Comparison of ENCODE assay signal across 9 cellular contexts in the genomic region with DNA sequence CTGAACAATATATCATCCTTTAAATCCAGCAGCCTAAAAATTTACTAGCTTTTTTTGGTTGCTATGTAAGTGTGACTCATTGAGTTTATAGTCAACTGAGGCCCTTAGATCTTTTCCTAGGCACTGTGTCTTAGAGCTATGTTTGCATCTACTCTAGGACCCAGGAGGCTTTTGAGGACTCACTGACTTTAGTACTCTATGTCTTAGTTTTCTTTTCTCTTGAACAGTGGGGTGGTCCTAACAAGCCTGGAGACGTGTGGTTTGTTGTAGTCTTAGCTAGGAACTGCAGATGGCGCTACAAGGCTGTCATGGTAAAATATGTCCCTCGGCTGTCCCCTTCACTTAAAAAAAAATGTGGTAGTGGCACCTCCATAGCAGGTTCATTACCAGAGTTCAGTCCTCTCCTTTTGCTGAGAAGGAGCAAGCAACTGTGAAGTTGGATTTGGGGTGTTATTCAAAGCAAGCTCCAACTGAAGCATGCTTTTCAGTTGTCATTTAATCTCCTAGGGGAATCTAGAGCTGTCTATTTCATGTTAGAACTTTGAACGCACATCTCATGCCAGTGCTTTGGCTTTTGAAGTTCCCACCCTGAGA. TPM values are rescaled to one million over a fixed set of nuclear protein-coding genes. Genes with fewer than 3 reads are reported as not detected.
DNase-seq lines count a peak whose midpoint lies in the region; ATAC-seq and TF ChIP-seq lines count a peak whose summit lies in the region.
"Had no signal": no experiment of that assay in that cellular context is flagged by ENCODE, and none has a peak within 500 bp of the region (broad histone marks: within the 10 kb centered on the region; RNA-seq: fewer than 3 reads in every experiment).

No MANE protein-coding gene starts in this region.

- peak; percentile 89 for TF ChIP-seq CTCF in neural progenitor cell (IDR thresholded peaks at IDR 0.05)

- no peaks in the 10 kb centered on the region for H3K9me3 Mint-ChIP-seq in activated CD8-positive, alpha-beta T cell treated with anti-CD3 and anti-CD28 coated beads, Interleukin-2, amount 10 ng/mL, durations not matched to agents 7 days and 5 days (ENCODE audit: insufficient read depth)
- no peaks in the 10 kb centered on the region for H3K9me3 Mint-ChIP-seq in neural progenitor cell

- no peak overlapping the region for H3K9ac ChIP-seq in neural progenitor cell
- H3K9ac ChIP-seq: BLaER1 had no signal

- H3K4me1 ChIP-seq in neural progenitor cell, result no peaks in the 10 kb centered on the region
- H3K4me1 ChIP-seq: BLaER1 had no signal

- POLR2A ChIA-PET in activated CD8-positive, alpha-beta T cell treated with anti-CD3 and anti-CD28 coated beads, Interleukin-2, amount 10 ng/mL, durations not matched to agents 7 days and 5 days (lab: Charles Lee), result interaction anchor here (0.5 to 2.2 kb wide), 5 partner anchors 9 to 231 kb away, joined by 3 to 11 read pairs (median 4); a partner anchor contains a TSS

- no peak overlapping the region for H3K4me2 ChIP-seq in neural progenitor cell
- H3K4me2 ChIP-seq: BLaER1 had no signal

- ATAC-seq in activated CD8-positive, alpha-beta T cell treated with anti-CD3 and anti-CD28 coated beads, Interleukin-2, amount 10 ng/mL, durations not matched to agents 7 days and 5 days, result peak; percentile 90

- no peaks in the 10 kb centered on the region for H4K20me1 ChIP-seq in neural progenitor cell (ENCODE audit: low read depth)
- H4K20me1 ChIP-seq: BLaER1 had no signal

- peak; percentile 21 for DNase-seq in NK-92 treated with Interleukin-12 subunit alpha and Interleukin-12 subunit beta, amount 100 ng/mL, for 24 hours (lab: John Stamatoyannopoulos, UW)
- DNase-seq in NK-92 (lab: John Stamatoyannopoulos, UW; ENCODE audit: unreplicated experiment) (no peak), HT1080 (ENCODE audit: low read depth) (peak; percentile 75), NCI-H774 (lab: John Stamatoyannopoulos, UW) (peak; percentile 75), fibroblast of peridontal ligament (ENCODE audit: extremely low read depth) (peak; percentile 73), neural progenitor cell (ENCODE audit: low spot score) (peak; percentile 87), mesenteric fat pad (ENCODE audit: low spot score) (no peak)
- DNase-seq in activated CD8-positive, alpha-beta T cell treated with anti-CD3 and anti-CD28 coated beads, Interleukin-2, amount 10 ng/mL, durations not matched to agents 7 days and 5 days, result peak; percentile 79

- H3K4me3 Mint-ChIP-seq in activated CD8-positive, alpha-beta T cell treated with anti-CD3 and anti-CD28 coated beads, Interleukin-2, amount 10 ng/mL, durations not matched to agents 7 days and 5 days, result no peak overlapping the region
- no peak overlapping the region for H3K4me3 Mint-ChIP-seq in neural progenitor cell

- H3K27ac ChIP-seq in neural progenitor cell, result no peak overlapping the region
- H3K27ac ChIP-seq: BLaER1 had no signal

- no peaks in the 10 kb centered on the region for H3K9me3 ChIP-seq in neural progenitor cell (ENCODE audit: low read depth)
- H3K9me3 ChIP-seq: BLaER1 had no signal

- no peaks in the 10 kb centered on the region for H3K27me3 ChIP-seq in neural progenitor cell
- H3K27me3 ChIP-seq: BLaER1 had no signal

- no peak overlapping the region for H3K4me3 ChIP-seq in neural progenitor cell
- H3K4me3 ChIP-seq: BLaER1 had no signal

- H3K79me2 ChIP-seq in neural progenitor cell (ENCODE audit: low read depth), result no peaks in the 10 kb centered on the region

- H3K36me3 ChIP-seq in neural progenitor cell, result no peaks in the 10 kb centered on the region
- H3K36me3 ChIP-seq: BLaER1 had no signal

- no peak overlapping the region for H3K27ac Mint-ChIP-seq in activated CD8-positive, alpha-beta T cell treated with anti-CD3 and anti-CD28 coated beads, Interleukin-2, amount 10 ng/mL, durations not matched to agents 7 days and 5 days
- H3K27ac Mint-ChIP-seq in neural progenitor cell, result no peak overlapping the region

- H3K4me1 Mint-ChIP-seq in activated CD8-positive, alpha-beta T cell treated with anti-CD3 and anti-CD28 coated beads, Interleukin-2, amount 10 ng/mL, durations not matched to agents 7 days and 5 days (ENCODE audit: low read depth), result peaks cover 8% of the 10 kb centered on the region
- H3K4me1 Mint-ChIP-seq in neural progenitor cell, result peaks cover 12% of the 10 kb centered on the region

- H3K27me3 Mint-ChIP-seq in activated CD8-positive, alpha-beta T cell treated with anti-CD3 and anti-CD28 coated beads, Interleukin-2, amount 10 ng/mL, durations not matched to agents 7 days and 5 days (ENCODE audit: low read depth), result peaks cover 37% of the 10 kb centered on the region
- peaks cover 11% of the 10 kb centered on the region for H3K27me3 Mint-ChIP-seq in neural progenitor cell (ENCODE audit: insufficient read depth, low read depth)

- no peaks in the 10 kb centered on the region for H3K36me3 Mint-ChIP-seq in activated CD8-positive, alpha-beta T cell treated with anti-CD3 and anti-CD28 coated beads, Interleukin-2, amount 10 ng/mL, durations not matched to agents 7 days and 5 days (ENCODE audit: low read depth)
- no peaks in the 10 kb centered on the region for H3K36me3 Mint-ChIP-seq in neural progenitor cell

- H3F3A ChIP-seq in neural progenitor cell (ENCODE audit: low read depth), result no peaks in the 10 kb centered on the region

- CTCF ChIA-PET in activated CD8-positive, alpha-beta T cell treated with anti-CD3 and anti-CD28 coated beads, Interleukin-2, amount 10 ng/mL, durations not matched to agents 7 days and 5 days (lab: Charles Lee), result interaction anchor here (0.7 to 9.8 kb wide), 81 partner anchors 10 to 480 kb away, joined by 3 to 393 read pairs (median 6); a partner anchor contains a TSS

- H2AFZ ChIP-seq in neural progenitor cell (replicated peaks), result peak overlapping the region; percentile 60

RNA-seq across cellular contexts. Expression of a gene that starts 8.6 kb away (rescaled TPM):
- total RNA-seq in HT1080 (2014; rRNA removed; shearing (Covaris generic)), result 30.4 and 39.4 TPM in 2 replicates
- polyA plus RNA-seq in HT1080 (2015; cell fraction: cytosol; rRNA removed), result 62.6 and 68.7 TPM in 2 replicates
- polyA plus RNA-seq in HT1080 (2015; cell fraction: nucleus; rRNA removed), result 57.8 and 63.3 TPM in 2 replicates
- total RNA-seq in activated CD8-positive, alpha-beta T cell treated with anti-CD3 and anti-CD28 coated beads, Interleukin-2, amount 10 ng/mL, durations not matched to agents 7 days and 5 days, result 10 to 100 TPM; 12.9 to 13.0 TPM
- total RNA-seq in neural progenitor cell (ENCODE audit: low replicate concordance), result 45.2 and 49.5 TPM in 2 replicates
- 9.9 TPM for total RNA-seq in mesenteric fat pad

RNA-seq across cellular contexts. Expression of a gene that starts 12.0 kb away (rescaled TPM):
- 8.3 and 9.1 TPM in 2 replicates for total RNA-seq in HT1080 (2014; rRNA removed; shearing (Covaris generic))
- polyA plus RNA-seq in HT1080 (2015; cell fraction: cytosol; rRNA removed), result 8.2 and 8.4 TPM in 2 replicates
- polyA plus RNA-seq in HT1080 (2015; cell fraction: nucleus; rRNA removed), result 11.0 and 11.2 TPM in 2 replicates
- total RNA-seq in activated CD8-positive, alpha-beta T cell treated with anti-CD3 and anti-CD28 coated beads, Interleukin-2, amount 10 ng/mL, durations not matched to agents 7 days and 5 days, result under 1 TPM in 1 of 2 experiments, not detected in 1; 0.29 TPM
- total RNA-seq in neural progenitor cell (ENCODE audit: low replicate concordance) (0.34 and 0.39 TPM in 2 replicates), mesenteric fat pad (not detected)

RNA-seq across cellular contexts. Expression of a gene that starts 21.7 kb away (rescaled TPM):
- total RNA-seq in HT1080 (2014; rRNA removed; shearing (Covaris generic)), result 5.3 and 5.7 TPM in 2 replicates
- polyA plus RNA-seq in HT1080 (2015; cell fraction: cytosol; rRNA removed), result 3.1 and 3.6 TPM in 2 replicates
- polyA plus RNA-seq in HT1080 (2015; cell fraction: nucleus; rRNA removed), result 3.5 and 3.6 TPM in 2 replicates
- total RNA-seq in activated CD8-positive, alpha-beta T cell treated with anti-CD3 and anti-CD28 coated beads, Interleukin-2, amount 10 ng/mL, durations not matched to agents 7 days and 5 days, result not detected
- total RNA-seq in neural progenitor cell (ENCODE audit: low replicate concordance) (0.84 and 2.8 TPM in 2 replicates), mesenteric fat pad (not detected)

RNA-seq across cellular contexts. Expression of a gene that starts 35.6 kb away (rescaled TPM):
- total RNA-seq in HT1080 (2014; rRNA removed; shearing (Covaris generic)), result 35.8 and 48.7 TPM in 2 replicates
- polyA plus RNA-seq in HT1080 (2015; cell fraction: cytosol; rRNA removed), result 27.3 and 31.1 TPM in 2 replicates
- 83.8 and 97.8 TPM in 2 replicates for polyA plus RNA-seq in HT1080 (2015; cell fraction: nucleus; rRNA removed)
- 100 to 1,000 TPM; 107 to 111 TPM for total RNA-seq in activated CD8-positive, alpha-beta T cell treated with anti-CD3 and anti-CD28 coated beads, Interleukin-2, amount 10 ng/mL, durations not matched to agents 7 days and 5 days
- total RNA-seq in neural progenitor cell (ENCODE audit: low replicate concordance) (40.0 and 66.4 TPM in 2 replicates), mesenteric fat pad (not detected)

Comparison
In these comparisons a context has a peak if more than half of its experiments do, and no peak if none do; other contexts are left out.
1. DNase-seq: peak in NK-92 treated with Interleukin-12 subunit alpha and Interleukin-12 subunit beta, amount 100 ng/mL, for 24 hours (single experiment), HT1080 (single experiment), NCI-H774 (single experiment), activated CD8-positive, alpha-beta T cell treated with anti-CD3 and anti-CD28 coated beads, Interleukin-2, amount 10 ng/mL, durations not matched to agents 7 days and 5 days (single experiment), fibroblast of peridontal ligament (single experiment) and neural progenitor cell (single experiment); none in NK-92 (single experiment) and mesenteric fat pad (single experiment).